In the genomic region with DNA sequence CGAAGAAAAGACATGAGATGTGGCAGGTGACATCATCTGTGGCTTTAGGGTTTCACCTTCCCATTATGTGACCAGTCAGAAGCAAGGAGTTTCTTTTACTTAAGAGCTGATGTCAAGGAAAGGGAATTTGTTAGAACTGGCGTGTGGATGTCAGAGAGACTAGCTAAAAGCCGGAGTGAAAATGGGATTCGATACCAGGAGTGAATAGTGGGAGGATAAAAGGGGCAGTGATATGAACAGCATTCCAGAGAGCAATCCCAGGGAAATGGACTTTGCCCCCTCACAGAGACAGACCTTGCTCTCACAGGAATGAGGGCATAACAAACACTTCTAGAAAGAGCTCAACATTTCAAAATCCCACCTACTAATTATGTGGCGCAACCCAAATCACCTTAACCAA, we compare ENCODE assay signal across 17 cellular contexts. TPM values are rescaled to one million over a fixed set of nuclear protein-coding genes. Genes with fewer than 3 reads are reported as not detected.
DNase-seq lines count a peak whose midpoint lies in the region; ATAC-seq and TF ChIP-seq lines count a peak whose summit lies in the region.
"Had no signal": no experiment of that assay in that cellular context is flagged by ENCODE, and none has a peak within 500 bp of the region (broad histone marks: within the 10 kb centered on the region; RNA-seq: fewer than 3 reads in every experiment).

No MANE protein-coding gene starts in this region.

- H3K4me3 Mint-ChIP-seq in nephron (no peak overlapping the region), chondrocyte (ENCODE audit: unreplicated experiment) (no peak overlapping the region)
- H3K4me3 Mint-ChIP-seq: activated CD4-positive, alpha-beta T cell treated with anti-CD3 and anti-CD28 coated beads for 36 hours; dendritic cell treated with granulocyte-macrophage colony-stimulating factor and Interleukin-4, amounts not matched to agents 40 ng/mL and 50 ng/mL, for 4 days had no signal

- H3K4me1 Mint-ChIP-seq in nephron (peaks cover 13% of the 10 kb centered on the region), chondrocyte (ENCODE audit: low read depth) (peaks cover 9% of the 10 kb centered on the region)

- H3K4me1 ChIP-seq in HUES6 (ENCODE audit: control insufficient read depth, insufficient read depth, low read length) (peaks cover 36% of the 10 kb centered on the region), endocrine pancreas (ENCODE audit: control insufficient read depth, insufficient read depth, low read length) (peaks cover 15% of the 10 kb centered on the region), tibial nerve (no peaks in the 10 kb centered on the region)

- no peak for ATAC-seq in GM21723 (IDR thresholded peaks at IDR 0.05; ENCODE audit: unreplicated experiment)
- ATAC-seq: activated CD4-positive, alpha-beta T cell treated with anti-CD3 and anti-CD28 coated beads for 36 hours had no signal

- WGBS in tibial nerve, 2 donors, result 81 to 82% methylated on average over 5 of the region's 5 CpGs

- peak; percentile 47 for DNase-seq in Caki2 (ENCODE audit: low read depth)
- DNase-seq in chondrocyte (ENCODE audit: low spot score), result no peak
- DNase-seq in NCI-H1436 (lab: John Stamatoyannopoulos, UW), result no peak
- DNase-seq in tibial nerve (ENCODE audit: low spot score in 2 of 2), result no peak
- DNase-seq: activated CD4-positive, alpha-beta T cell treated with anti-CD3 and anti-CD28 coated beads for 36 hours; activated CD8-positive, alpha-beta memory T cell treated with anti-CD3 and anti-CD28 coated beads, Interleukin-2, amount 50 U/mL, for 4 hours; activated naive CD4-positive, alpha-beta T cell; brain microvascular endothelial cell; naive B cell; NCI-H2029; Right ventricle myocardium superior had no signal

- H3K27ac Mint-ChIP-seq in nephron (peak overlapping the region; percentile 56 to 88 (median 72)), chondrocyte (ENCODE audit: unreplicated experiment) (no peak overlapping the region)
- H3K27ac Mint-ChIP-seq: dendritic cell treated with granulocyte-macrophage colony-stimulating factor and Interleukin-4, amounts not matched to agents 40 ng/mL and 50 ng/mL, for 4 days had no signal

- no peak for TF ChIP-seq POLR2A in tibial nerve (IDR thresholded peaks at IDR 0.05)

- peak overlapping the region; percentile 22; the same call in 1 of the 2 replicates for H3K27ac ChIP-seq in HUES6 (ENCODE audit: low read depth, low read length)
- no peak overlapping the region for H3K27ac ChIP-seq in tibial nerve
- H3K27ac ChIP-seq: brain microvascular endothelial cell, HL-60 had no signal

- in situ Hi-C loops in Caki2 (cut with HindIII; ENCODE audit: low pct_unique_long_range_greater_than_20kb, low sequenced_read_pairs), result no loop called here

- no peak for TF ChIP-seq CTCF in nephron (IDR thresholded peaks at IDR 0.05; ENCODE audit: unreplicated experiment in 3 of 3)
- TF ChIP-seq CTCF in chondrocyte (IDR thresholded peaks at IDR 0.05), result no peak
- no peak for TF ChIP-seq CTCF in tibial nerve (IDR thresholded peaks at IDR 0.05)

- no peaks in the 10 kb centered on the region for H3K36me3 Mint-ChIP-seq in nephron (ENCODE audit: low read depth)
- no peaks in the 10 kb centered on the region for H3K36me3 Mint-ChIP-seq in chondrocyte (ENCODE audit: low read depth)
- H3K36me3 Mint-ChIP-seq: naive B cell had no signal

- no peak for TF ChIP-seq EP300 in tibial nerve (IDR thresholded peaks at IDR 0.05)

- no peaks in the 10 kb centered on the region for H3K36me3 ChIP-seq in HUES6 (ENCODE audit: control insufficient read depth, insufficient read depth, low read length)
- no peaks in the 10 kb centered on the region for H3K36me3 ChIP-seq in endocrine pancreas (ENCODE audit: control insufficient read depth, insufficient read depth, low read length)
- H3K36me3 ChIP-seq in tibial nerve, result no peaks in the 10 kb centered on the region
- H3K36me3 ChIP-seq: brain microvascular endothelial cell had no signal

- no peak overlapping the region for H3K9ac ChIP-seq in HUES6 (ENCODE audit: low read length)
- no peak overlapping the region for H3K9ac ChIP-seq in endocrine pancreas (ENCODE audit: control insufficient read depth, insufficient read depth, low read length)

- H3K27me3 Mint-ChIP-seq in nephron (ENCODE audit: low read depth), result peaks cover 9% of the 10 kb centered on the region
- no peaks in the 10 kb centered on the region for H3K27me3 Mint-ChIP-seq in chondrocyte (ENCODE audit: low read depth)

- no peak overlapping the region for H3K4me3 ChIP-seq in HUES6 (ENCODE audit: low read depth, low read length)
- H3K4me3 ChIP-seq in endocrine pancreas (ENCODE audit: control insufficient read depth, insufficient read depth, low read length), result peak overlapping the region; percentile 71
- no peak overlapping the region for H3K4me3 ChIP-seq in tibial nerve

- H3K9me3 ChIP-seq in HUES6 (ENCODE audit: control insufficient read depth, insufficient read depth, low read depth, low read length) (no peaks in the 10 kb centered on the region), endocrine pancreas (ENCODE audit: control insufficient read depth, low read length) (no peaks in the 10 kb centered on the region), tibial nerve (no peaks in the 10 kb centered on the region)

- H3K27me3 ChIP-seq in HUES6 (ENCODE audit: control insufficient read depth, insufficient read depth, low read length) (peaks cover 2% of the 10 kb centered on the region; the same call in 1 of the 2 replicates), endocrine pancreas (ENCODE audit: control insufficient read depth, insufficient read depth, low read length) (no peaks in the 10 kb centered on the region), tibial nerve (no peaks in the 10 kb centered on the region)
- H3K27me3 ChIP-seq: brain microvascular endothelial cell had no signal

- H3K9me3 Mint-ChIP-seq in nephron (no peaks in the 10 kb centered on the region), chondrocyte (ENCODE audit: low read depth) (no peaks in the 10 kb centered on the region)
- H3K9me3 Mint-ChIP-seq: dendritic cell treated with granulocyte-macrophage colony-stimulating factor and Interleukin-4, amounts not matched to agents 40 ng/mL and 50 ng/mL, for 4 days had no signal

RNA-seq across cellular contexts. Expression of a gene that starts 5.9 kb away (rescaled TPM):
- total RNA-seq in Caki2 (2014; rRNA removed; shearing (Covaris generic); ENCODE audit: low replicate concordance), result 1.4 and 23.8 TPM in 2 replicates
- total RNA-seq in chondrocyte (4.0 to 6.6 TPM (median 4.8 TPM) in 3 replicates), tibial nerve (10 to 100 TPM; 15.1 to 62.1 (median 20.7) TPM)
